Comparison of ENCODE assay signal across 8 cellular contexts in genomic region chr7:77537595-77538185, GRCh38. TPM values are rescaled to one million over a fixed set of nuclear protein-coding genes. Genes with fewer than 3 reads are reported as not detected.
A peak's percentile ranks its signal among the peaks of the same experiment; 100 is the strongest.
DNase-seq lines count a peak whose midpoint lies in the region; ATAC-seq and TF ChIP-seq lines count a peak whose summit lies in the region.

No MANE protein-coding gene starts in this region.

- peak overlapping the region; percentile 83 to 98 (median 94) for H3K4me3 ChIP-seq in thyroid gland (replicated peaks in 1 of 3)

- H3K9me3 Mint-ChIP-seq in activated T-helper 1 cell treated with anti-CD3 and anti-CD28 coated beads, Interleukin-12 subunit alpha, Interleukin-12 subunit beta, Interleukin-2, Interleukin-4 antibody, amounts not matched to agents 30 ng/mL and 10 ng/mL and 1 ng/mL, durations not matched to agents 14 hours and 24 hours and 36 hours = no peaks in the 10 kb centered on the region
- peaks cover 22% of the 10 kb centered on the region for H3K9me3 Mint-ChIP-seq in nephron progenitor cell

- H3K27ac ChIP-seq in thyroid gland = peak overlapping the region; percentile 94 to 100 (median 95)

- no peaks in the 10 kb centered on the region for H3K27me3 ChIP-seq in thyroid gland

- H3K4me1 Mint-ChIP-seq in activated T-helper 1 cell treated with anti-CD3 and anti-CD28 coated beads, Interleukin-12 subunit alpha, Interleukin-12 subunit beta, Interleukin-2, Interleukin-4 antibody, amounts not matched to agents 30 ng/mL and 10 ng/mL and 1 ng/mL, durations not matched to agents 14 hours and 24 hours and 36 hours (ENCODE audit: low read depth) = peaks cover 16% of the 10 kb centered on the region
- peaks cover 48% of the 10 kb centered on the region for H3K4me1 Mint-ChIP-seq in nephron progenitor cell

- peaks cover 12% of the 10 kb centered on the region for H3K27me3 Mint-ChIP-seq in activated T-helper 1 cell treated with anti-CD3 and anti-CD28 coated beads, Interleukin-12 subunit alpha, Interleukin-12 subunit beta, Interleukin-2, Interleukin-4 antibody, amounts not matched to agents 30 ng/mL and 10 ng/mL and 1 ng/mL, durations not matched to agents 14 hours and 24 hours and 36 hours (ENCODE audit: insufficient read depth)
- peaks cover 3% of the 10 kb centered on the region for H3K27me3 Mint-ChIP-seq in nephron progenitor cell (ENCODE audit: low read depth, poor library complexity)

- intact Hi-C loops in activated T-helper 1 cell treated with anti-CD3 and anti-CD28 coated beads, Interleukin-12 subunit alpha, Interleukin-12 subunit beta, Interleukin-2, Interleukin-4 antibody, amounts not matched to agents 30 ng/mL and 10 ng/mL and 1 ng/mL, durations not matched to agents 14 hours and 24 hours and 36 hours (cut with micrococcal nuclease) = loop anchor here (1.0 to 5.0 kb wide), 8 partner anchors 120 to 1179 kb away; partner anchors contain the start of genes CCDC146, GSAP and YWHAG
- intact Hi-C loops in thyroid gland (cut with DNase I) = loop anchor here (10.0 kb wide), 1 partner anchor 83 kb away; no protein-coding TSS in a partner anchor

- TF ChIP-seq CTCF in GM13976 (IDR thresholded peaks at IDR 0.05; ENCODE audit: borderline replicate concordance, control extremely low read depth, extremely low read depth, insufficient read depth, missing control alignments) = no peak
- no peak for TF ChIP-seq CTCF in nephron progenitor cell (IDR thresholded peaks at IDR 0.05)
- no peak for TF ChIP-seq CTCF in thyroid gland (IDR thresholded peaks at IDR 0.05)

- 0% methylated on average over 4 of the region's 55 CpGs for WGBS in thyroid gland, 2 donors

- H3K36me3 ChIP-seq in thyroid gland = no peaks in the 10 kb centered on the region

- H3K9me3 ChIP-seq in thyroid gland = no peaks in the 10 kb centered on the region

- no peaks in the 10 kb centered on the region for H3K36me3 Mint-ChIP-seq in activated T-helper 1 cell treated with anti-CD3 and anti-CD28 coated beads, Interleukin-12 subunit alpha, Interleukin-12 subunit beta, Interleukin-2, Interleukin-4 antibody, amounts not matched to agents 30 ng/mL and 10 ng/mL and 1 ng/mL, durations not matched to agents 14 hours and 24 hours and 36 hours (ENCODE audit: low read depth)
- peaks cover 23% of the 10 kb centered on the region for H3K36me3 Mint-ChIP-seq in nephron progenitor cell (ENCODE audit: low read depth)

- H3K4me1 ChIP-seq in thyroid gland = peaks cover 9 to 23% of the 10 kb centered on the region in 2 donors

- H3K4me3 Mint-ChIP-seq in activated T-helper 1 cell treated with anti-CD3 and anti-CD28 coated beads, Interleukin-12 subunit alpha, Interleukin-12 subunit beta, Interleukin-2, Interleukin-4 antibody, amounts not matched to agents 30 ng/mL and 10 ng/mL and 1 ng/mL, durations not matched to agents 14 hours and 24 hours and 36 hours = peak overlapping the region; percentile 88
- peak overlapping the region; percentile 97 for H3K4me3 Mint-ChIP-seq in nephron progenitor cell

- peak in 1 of 2 donors; percentile 39 for TF ChIP-seq POLR2A in thyroid gland (IDR thresholded peaks at IDR 0.05)

- ATAC-seq in HG02981 (IDR thresholded peaks at IDR 0.05; ENCODE audit: unreplicated experiment) (peak; percentile 18), HG02571 (IDR thresholded peaks at IDR 0.05; ENCODE audit: unreplicated experiment) (no peak)

- DNase-seq in GM13976 (ENCODE audit: low spot score) (peak; percentile 74), NCI-H748 treated with DMSO at 0.1 percent for 48 hours (lab: John Stamatoyannopoulos, UW) (peak; percentile 45), fibroblast of gingiva (ENCODE audit: low read depth) (peak; percentile 11), nephron progenitor cell (peak; percentile 64), thyroid gland (peak; percentile 46 to 59)
- DNase-seq in activated T-helper 1 cell treated with anti-CD3 and anti-CD28 coated beads, Interleukin-12 subunit alpha, Interleukin-12 subunit beta, Interleukin-2, Interleukin-4 antibody, amounts not matched to agents 30 ng/mL and 10 ng/mL and 1 ng/mL, durations not matched to agents 14 hours and 24 hours and 36 hours (ENCODE audit: low spot score) = peak; percentile 21

- H3K27ac Mint-ChIP-seq in activated T-helper 1 cell treated with anti-CD3 and anti-CD28 coated beads, Interleukin-12 subunit alpha, Interleukin-12 subunit beta, Interleukin-2, Interleukin-4 antibody, amounts not matched to agents 30 ng/mL and 10 ng/mL and 1 ng/mL, durations not matched to agents 14 hours and 24 hours and 36 hours = peak overlapping the region; percentile 61
- peak overlapping the region; percentile 99 for H3K27ac Mint-ChIP-seq in nephron progenitor cell

- in situ Hi-C loops in GM13976 (cut with MboI; ENCODE audit: low sequenced_read_pairs, unreplicated experiment) = no loop called here

RNA-seq across cellular contexts. Expression of gene PTPN12, which starts 0.6 kb away (rescaled TPM):
- 10.5 and 13.5 TPM in 2 replicates for total RNA-seq in activated T-helper 1 cell treated with anti-CD3 and anti-CD28 coated beads, Interleukin-12 subunit alpha, Interleukin-12 subunit beta, Interleukin-2, Interleukin-4 antibody, amounts not matched to agents 30 ng/mL and 10 ng/mL and 1 ng/mL, durations not matched to agents 14 hours and 24 hours and 36 hours
- total RNA-seq in thyroid gland = 10 to 100 TPM; 58.5 to 72.6 (median 71.0) TPM

Comparison
In these comparisons a context has a peak if more than half of its experiments do, and no peak if none do; other contexts are left out.
1. DNase-seq: peak in every context shown above with its lines; median percentile 74 in GM13976; 64 in nephron progenitor cell; 52 in thyroid gland; 45 in NCI-H748 treated with DMSO at 0.1 percent for 48 hours; 21 in activated T-helper 1 cell treated with anti-CD3 and anti-CD28 coated beads, Interleukin-12 subunit alpha, Interleukin-12 subunit beta, Interleukin-2, Interleukin-4 antibody, amounts not matched to agents 30 ng/mL and 10 ng/mL and 1 ng/mL, durations not matched to agents 14 hours and 24 hours and 36 hours; 11 in fibroblast of gingiva.